ENCODE assay signal across 7 cellular contexts in the genomic region with DNA sequence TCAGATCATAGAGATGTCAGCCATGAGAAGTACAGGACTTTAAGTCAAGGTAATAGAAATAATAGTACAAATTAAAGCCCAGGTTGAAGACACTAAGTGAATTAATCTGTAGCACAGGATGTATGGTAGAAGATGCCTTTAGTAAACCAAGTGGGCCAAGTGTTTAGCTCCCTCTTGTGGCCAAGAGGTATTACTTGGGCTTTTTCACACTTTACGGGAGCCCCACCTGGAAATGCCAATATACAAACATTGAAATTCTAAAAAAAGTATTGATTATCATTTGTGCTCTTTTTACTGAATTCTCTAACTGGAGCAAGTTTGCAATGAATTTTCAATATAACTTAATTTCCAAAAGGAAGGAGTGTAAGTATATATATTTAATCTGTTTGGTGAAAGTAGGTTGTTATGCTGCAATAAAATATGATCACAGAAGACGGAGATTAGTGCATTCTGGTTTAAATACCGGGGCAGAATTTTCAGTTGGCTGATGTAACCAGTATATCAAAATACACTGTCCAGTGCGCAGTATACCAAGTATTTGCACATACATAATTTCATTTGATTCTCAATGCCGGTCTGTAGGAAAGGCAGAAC.
A peak's percentile ranks its signal among the peaks of the same experiment; 100 is the strongest.
DNase-seq lines count a peak whose midpoint lies in the region; ATAC-seq, FAIRE-seq and TF ChIP-seq lines count a peak whose summit lies in the region.

No MANE protein-coding gene starts in this region.

- 58 to 69% (median 63%) methylated on average over 5 of the region's 5 CpGs for WGBS in small intestine, 3 donors

- H3K4me1 Mint-ChIP-seq in activated T-cell treated with anti-CD3 and anti-CD28 coated beads, Interleukin-2, amount 50 U/mL, for 4 hours (ENCODE audit: low read depth), result peaks cover 47% of the 10 kb centered on the region
- H3K4me1 Mint-ChIP-seq in glutamatergic neuron (ENCODE audit: low read depth, unreplicated experiment), result peaks cover 2% of the 10 kb centered on the region

- H3K36me3 Mint-ChIP-seq in activated T-cell treated with anti-CD3 and anti-CD28 coated beads, Interleukin-2, amount 50 U/mL, for 4 hours (ENCODE audit: insufficient read depth), result peaks cover 17% of the 10 kb centered on the region
- no peaks in the 10 kb centered on the region for H3K36me3 Mint-ChIP-seq in glutamatergic neuron (ENCODE audit: unreplicated experiment)

- no peak overlapping the region for H3K27ac ChIP-seq in small intestine (ENCODE audit: low read depth in 1 of 2, low read length in 1 of 2)

- no peaks in the 10 kb centered on the region for H3K9me3 ChIP-seq in small intestine (ENCODE audit: control insufficient read depth, low read depth)

- no peaks in the 10 kb centered on the region for H3K4me1 ChIP-seq in small intestine (ENCODE audit: control insufficient read depth in 2 of 2, insufficient read depth in 1 of 2, low read depth in 1 of 2, low read length in 1 of 2)

- H3K4me3 ChIP-seq in small intestine (ENCODE audit: low read depth in 1 of 2, low read length in 2 of 2), result no peak overlapping the region

- DNase-seq in DMS79 (lab: John Stamatoyannopoulos, UW) (peak; percentile 10), NCI-H524 (lab: John Stamatoyannopoulos, UW) (peak; percentile 5 to 79), glutamatergic neuron (no peak), small intestine (peak; percentile 73)
- DNase-seq in activated T-cell treated with anti-CD3 and anti-CD28 coated beads, Interleukin-2, amount 50 U/mL, for 4 hours, result no peak

- no peaks in the 10 kb centered on the region for H3K9me3 Mint-ChIP-seq in activated T-cell treated with anti-CD3 and anti-CD28 coated beads, Interleukin-2, amount 50 U/mL, for 4 hours
- no peaks in the 10 kb centered on the region for H3K9me3 Mint-ChIP-seq in glutamatergic neuron (ENCODE audit: unreplicated experiment)

- H3K4me3 Mint-ChIP-seq in activated T-cell treated with anti-CD3 and anti-CD28 coated beads, Interleukin-2, amount 50 U/mL, for 4 hours, result no peak overlapping the region
- H3K4me3 Mint-ChIP-seq in glutamatergic neuron (ENCODE audit: unreplicated experiment), result no peak overlapping the region

- no peaks in the 10 kb centered on the region for H3K27me3 ChIP-seq in small intestine (ENCODE audit: control insufficient read depth in 2 of 2, insufficient read depth in 2 of 2, low read length in 2 of 2)

- H3K27me3 Mint-ChIP-seq in activated T-cell treated with anti-CD3 and anti-CD28 coated beads, Interleukin-2, amount 50 U/mL, for 4 hours (ENCODE audit: low read depth), result no peaks in the 10 kb centered on the region
- H3K27me3 Mint-ChIP-seq in glutamatergic neuron (ENCODE audit: unreplicated experiment), result no peaks in the 10 kb centered on the region

- ATAC-seq in GM19025 (IDR thresholded peaks at IDR 0.05; ENCODE audit: low read depth, unreplicated experiment), result peak; percentile 85
- ATAC-seq in HG03097 (IDR thresholded peaks at IDR 0.05; ENCODE audit: low FRiP score, unreplicated experiment), result peak; percentile 90
- peak; percentile 82 to 92 for ATAC-seq in activated T-cell treated with anti-CD3 and anti-CD28 coated beads, Interleukin-2, amount 50 U/mL, for 4 hours

- no peak overlapping the region for H3K27ac Mint-ChIP-seq in glutamatergic neuron (ENCODE audit: unreplicated experiment)

- peak; percentile 85 for FAIRE-seq in small intestine (lab: Jason Lieb, UNC)

- H3K36me3 ChIP-seq in small intestine (ENCODE audit: control insufficient read depth in 2 of 2, insufficient read depth in 2 of 2, low read length in 2 of 2), result no peaks in the 10 kb centered on the region

- TF ChIP-seq CTCF in glutamatergic neuron (IDR thresholded peaks at IDR 0.05; ENCODE audit: partially characterized antibody, unreplicated experiment), result peak; percentile 86

Comparison
In these comparisons a context has a peak if more than half of its experiments do, and no peak if none do; other contexts are left out.
1. DNase-seq: peak in DMS79 (single experiment), NCI-H524 (2 of 2) and small intestine (single experiment); none in activated T-cell treated with anti-CD3 and anti-CD28 coated beads, Interleukin-2, amount 50 U/mL, for 4 hours (single experiment) and glutamatergic neuron (single experiment).
2. Peak in every context shown above with its lines, with median percentiles within 50 percentile points of each other: ATAC-seq.